ENCODE assay signal across 26 cellular contexts in the genomic region with DNA sequence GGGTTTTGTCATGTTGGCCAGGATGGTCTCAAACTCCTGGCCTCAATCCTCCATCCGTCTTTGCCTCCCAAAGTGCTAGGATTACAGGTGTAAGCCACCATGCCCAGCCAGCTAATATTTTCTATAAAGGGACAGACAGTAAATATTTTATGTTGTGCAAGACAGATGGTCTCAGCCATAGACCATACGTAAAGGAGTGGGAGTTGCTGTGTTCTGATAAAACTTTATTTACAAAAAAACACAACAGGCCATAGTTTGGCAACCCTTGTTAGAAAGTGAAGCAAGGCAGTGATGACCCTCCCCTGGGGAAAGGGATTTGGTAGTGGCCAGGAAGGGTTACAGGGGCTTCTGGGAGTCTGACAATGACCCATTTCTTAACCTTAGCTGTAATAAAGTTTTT.
"Had no signal": no experiment of that assay in that cellular context is flagged by ENCODE, and none has a peak within 500 bp of the region (broad histone marks: within the 10 kb centered on the region; RNA-seq: fewer than 3 reads in every experiment).

No MANE protein-coding gene starts in this region.

- H3K9me3 ChIP-seq: stomach, suprapubic skin, testis, thoracic aorta, thyroid gland, tibial artery, tibial nerve, transverse colon, upper lobe of left lung, upper lobe of right lung, uterus, vagina had no signal

- DNase-seq: stimulated activated CD4-positive, alpha-beta T cell treated with anti-CD3 and anti-CD28 coated beads, Interleukin-2, amount 100 ng/mL, for 48 hours; stimulated activated CD4-positive, alpha-beta T cell treated with anti-CD3 and anti-CD28 coated beads, Interleukin-4, amount 100 ng/mL, for 1 hour; stimulated activated CD4-positive, alpha-beta T cell treated with anti-CD3 and anti-CD28 coated beads, Interleukin-4, amount 100 ng/mL, for 24 hours; stimulated activated CD4-positive, alpha-beta T cell treated with anti-CD3 and anti-CD28 coated beads, Interleukin-4, amount 100 ng/mL, for 4 hours; stimulated activated CD8-positive, alpha-beta memory T cell treated with anti-CD3 and anti-CD28 coated beads, Interleukin-4, amount 100 ng/mL, for 48 hours; stimulated activated naive B cell treated with anti-CD40 and anti-IgM and Interleukin-4, amounts not matched to agents 10 μg/mL and 1 μg/mL and 100 μg/mL, for 72 hours; stimulated activated naive CD4-positive, alpha-beta T cell; stimulated activated naive CD4-positive, alpha-beta T cell treated with Interleukin-2 at 50 U/mL for 16 hours; stimulated activated naive CD8-positive, alpha-beta T cell treated with anti-CD3 and anti-CD28 coated beads, Interleukin-15, amount 100 ng/mL, for 72 hours; stimulated activated naive CD8-positive, alpha-beta T cell treated with anti-CD3 and anti-CD28 coated beads, Interleukin-15, Interleukin-2, amounts not matched to agents 100 U/mL and 50 U/mL, for 24 hours; stomach; substantia nigra; testis; thyroid gland; tibial artery; transverse colon; upper lobe of left lung; upper lobe of right lung; uterus had no signal

- FAIRE-seq: urothelium cell line had no signal

- H3K36me3 ChIP-seq: stomach, suprapubic skin, thoracic aorta, thyroid gland, tibial artery, tibial nerve, transverse colon, upper lobe of left lung, upper lobe of right lung, uterus, vagina had no signal

- H3K4me3 ChIP-seq: stomach, suprapubic skin, testis, thoracic aorta, thyroid gland, tibial artery, tibial nerve, transverse colon, upper lobe of left lung, upper lobe of right lung, uterus, vagina had no signal

- H3K27ac ChIP-seq: stomach, suprapubic skin, testis, thoracic aorta, thyroid gland, tibial artery, tibial nerve, transverse colon, upper lobe of left lung, upper lobe of right lung, uterus, vagina had no signal

- H3K4me1 ChIP-seq: stomach, suprapubic skin, testis, thyroid gland, tibial artery, tibial nerve, transverse colon, upper lobe of left lung, upper lobe of right lung, uterus, vagina had no signal

- ATAC-seq: stimulated activated effector memory CD8-positive, alpha-beta T cell treated with anti-CD3 and anti-CD28 coated beads, Interleukin-12 subunit alpha, Interleukin-12 subunit beta, amount 100 ng/mL, for 72 hours; stimulated activated memory B cell treated with anti-CD40 and anti-IgM and Interleukin-4, amounts not matched to agents 10 μg/mL and 1 μg/mL and 100 μg/mL, for 72 hours; stimulated activated naive B cell treated with anti-CD40 and anti-IgM and Interleukin-4, amounts not matched to agents 10 μg/mL and 1 μg/mL and 100 μg/mL, for 72 hours; stimulated activated naive CD8-positive, alpha-beta T cell treated with anti-CD3 and anti-CD28 coated beads, Interleukin-15, amount 100 ng/mL, for 72 hours; stimulated activated naive CD8-positive, alpha-beta T cell treated with anti-CD3 and anti-CD28 coated beads, Interleukin-15, Interleukin-2, amounts not matched to agents 100 U/mL and 50 U/mL, for 24 hours; upper lobe of right lung had no signal

- H3K27me3 ChIP-seq: testis, thyroid gland, tibial artery, tibial nerve, transverse colon, upper lobe of left lung, uterus, vagina had no signal
